ENCODE assay signal across 8 cellular contexts in genomic region chrX:72245461-72246089, GRCh38. TPM values are rescaled to one million over a fixed set of nuclear protein-coding genes. Genes with fewer than 3 reads are reported as not detected.
A peak's percentile ranks its signal among the peaks of the same experiment; 100 is the strongest.
DNase-seq lines count a peak whose midpoint lies in the region; ATAC-seq and TF ChIP-seq lines count a peak whose summit lies in the region.

No MANE protein-coding gene starts in this region.

- H3K27me3 ChIP-seq in gastroesophageal sphincter: no peaks in the 10 kb centered on the region
- H3K27me3 ChIP-seq in psoas muscle (ENCODE audit: insufficient read depth in 3 of 3, low read length in 2 of 3): no peaks in the 10 kb centered on the region

- H3K36me3 ChIP-seq in OCI-LY7 (ENCODE audit: insufficient read depth, low read length) (no peaks in the 10 kb centered on the region), gastroesophageal sphincter (no peaks in the 10 kb centered on the region), psoas muscle (ENCODE audit: insufficient read depth in 1 of 2, low read depth in 1 of 2) (no peaks in the 10 kb centered on the region)

- POLR2A ChIA-PET in OCI-LY7 (lab: Charles Lee): interaction anchor here (0.8 to 2.2 kb wide), 2 partner anchors 32 to 289 kb away, joined by 3 to 6 read pairs; partner anchors contain the start of gene RPS4X

- H3K27ac ChIP-seq in OCI-LY7 (ENCODE audit: low read depth, low read length, poor library complexity, severe bottlenecking) (no peak overlapping the region), gastroesophageal sphincter (no peak overlapping the region), psoas muscle (no peak overlapping the region)

- CTCF ChIA-PET in OCI-LY7 (lab: Charles Lee; ENCODE audit: unreplicated experiment): no interaction called here

- no peaks in the 10 kb centered on the region for H3K9me3 ChIP-seq in OCI-LY7 (ENCODE audit: low read length)
- no peaks in the 10 kb centered on the region for H3K9me3 ChIP-seq in gastroesophageal sphincter
- H3K9me3 ChIP-seq in psoas muscle: no peaks in the 10 kb centered on the region

- no peaks in the 10 kb centered on the region for H3K79me2 ChIP-seq in OCI-LY7 (ENCODE audit: insufficient read depth, low read depth, low read length)

- 88 to 93% methylated on average over 2 of the region's 3 CpGs for WGBS in gastroesophageal sphincter (ENCODE audit: low coverage in 1 of 2), 2 donors
- WGBS in psoas muscle, 3 donors: 94 to 100% (median 94%) methylated on average over 2 to 3 of the region's 3 CpGs

- no TSS peak for BruUV-seq in OCI-LY7 (replicated peaks; lab: Mats Ljungman, UMichigan)

- no peak overlapping the region for H2AFZ ChIP-seq in OCI-LY7 (ENCODE audit: low read length)

- TF ChIP-seq EP300 in gastroesophageal sphincter (IDR thresholded peaks at IDR 0.05): no peak

- DNase-seq in ELF-1 (ENCODE audit: low read depth, low spot score) (peak; percentile 88), OCI-LY7 (ENCODE audit: low spot score) (peak; percentile 31), psoas muscle (peak; percentile 40 to 69), kidney glomerular epithelial cell (lab: John Stamatoyannopoulos, UW) (no peak)
- peak; percentile 45 for DNase-seq in activated naive CD4-positive, alpha-beta T cell treated with Interleukin-2 at 50 U/mL for 16 hours

- TF ChIP-seq CTCF in OCI-LY7 (conservative IDR thresholded peaks at IDR 0.05; ENCODE audit: low read length) (peak; percentile 78), gastroesophageal sphincter (IDR thresholded peaks at IDR 0.05) (peak; percentile 40 to 69 (median 44)), psoas muscle (IDR thresholded peaks at IDR 0.05) (peak; percentile 69)

- H3K4me1 ChIP-seq in OCI-LY7 (ENCODE audit: insufficient read depth, low read length, poor library complexity, severe bottlenecking) (no peaks in the 10 kb centered on the region), gastroesophageal sphincter (no peaks in the 10 kb centered on the region), psoas muscle (no peaks in the 10 kb centered on the region)

- no peak overlapping the region for H3K4me2 ChIP-seq in OCI-LY7 (ENCODE audit: low read length)

- intact Hi-C loops in OCI-LY7 (cut with micrococcal nuclease; ENCODE audit: unreplicated experiment): loop anchor here (5.0 kb wide), 1 partner anchor 297 kb away; no protein-coding TSS in a partner anchor
- intact Hi-C loops in psoas muscle (cut with DNase I): loop anchor here in 1 of 2 donors (10.0 kb wide), 1 partner anchor 299 kb away; no protein-coding TSS in a partner anchor

- H3K9me2 ChIP-seq in OCI-LY7 (ENCODE audit: insufficient read depth, low read length): no peaks in the 10 kb centered on the region

- no peak for TF ChIP-seq POLR2A in gastroesophageal sphincter (IDR thresholded peaks at IDR 0.05)

- H4K20me1 ChIP-seq in OCI-LY7 (ENCODE audit: insufficient read depth, low read length): no peaks in the 10 kb centered on the region

- no peak overlapping the region for H3K4me3 ChIP-seq in OCI-LY7 (ENCODE audit: low read depth, low read length, poor library complexity, severe bottlenecking)
- no peak overlapping the region for H3K4me3 ChIP-seq in gastroesophageal sphincter
- H3K4me3 ChIP-seq in psoas muscle: no peak overlapping the region

- peak; percentile 68 for ATAC-seq in HG03354 (IDR thresholded peaks at IDR 0.05; ENCODE audit: poor library complexity, severe bottlenecking, unreplicated experiment)
- peak; percentile 46 for ATAC-seq in gastroesophageal sphincter
- ATAC-seq in psoas muscle: peak; percentile 47 to 73 (median 69)
- ATAC-seq in GM21423 (IDR thresholded peaks at IDR 0.05; ENCODE audit: unreplicated experiment): no peak

RNA-seq across cellular contexts. Expression of gene ERCC6L, which starts 6.7 kb away (rescaled TPM):
- total RNA-seq in OCI-LY7 (2014; rRNA removed; shearing (Covaris generic)): 12.6 and 13.5 TPM in 2 replicates
- total RNA-seq in OCI-LY7 (2022) (14.1 and 14.7 TPM in 2 replicates), gastroesophageal sphincter (under 1 TPM in 1 of 4 donors, not detected in 3; 0.37 TPM), psoas muscle (under 1 TPM in 1 of 4 donors, not detected in 3; 0.22 TPM)
- under 1 TPM in 2 of 3 donors, not detected in 1; 0.01 to 0.03 TPM for polyA plus RNA-seq in psoas muscle

RNA-seq across cellular contexts. Expression of gene RPS4X, which starts 31.5 kb away (rescaled TPM):
- 1,046 and 1,157 TPM in 2 replicates for total RNA-seq in OCI-LY7 (2014; rRNA removed; shearing (Covaris generic))
- total RNA-seq in OCI-LY7 (2022) (1,024 and 1,064 TPM in 2 replicates), gastroesophageal sphincter (1,000 to 10,000 TPM in 1 of 4 donors, 100 to 1,000 TPM in 3; 628 to 1,072 (median 791) TPM), psoas muscle (100 to 1,000 TPM; 481 to 670 (median 523) TPM)
- polyA plus RNA-seq in psoas muscle: 100 to 1,000 TPM; 587 to 950 (median 770) TPM

Comparison
In these comparisons a context has a peak if more than half of its experiments do, and no peak if none do; other contexts are left out.
1. RNA of gene ERCC6L, which starts 6.7 kb away (total RNA-seq): 12.6 to 14.7 TPM in OCI-LY7; 0.37 TPM in gastroesophageal sphincter and 0.22 TPM in psoas muscle; every median in the first group is over 4 times any median in the second.
2. Peak in every context shown above with its lines, with median percentiles within 50 percentile points of each other: CTCF ChIP-seq.